ENCODE assay signal across 1 cellular context in the genomic region with DNA sequence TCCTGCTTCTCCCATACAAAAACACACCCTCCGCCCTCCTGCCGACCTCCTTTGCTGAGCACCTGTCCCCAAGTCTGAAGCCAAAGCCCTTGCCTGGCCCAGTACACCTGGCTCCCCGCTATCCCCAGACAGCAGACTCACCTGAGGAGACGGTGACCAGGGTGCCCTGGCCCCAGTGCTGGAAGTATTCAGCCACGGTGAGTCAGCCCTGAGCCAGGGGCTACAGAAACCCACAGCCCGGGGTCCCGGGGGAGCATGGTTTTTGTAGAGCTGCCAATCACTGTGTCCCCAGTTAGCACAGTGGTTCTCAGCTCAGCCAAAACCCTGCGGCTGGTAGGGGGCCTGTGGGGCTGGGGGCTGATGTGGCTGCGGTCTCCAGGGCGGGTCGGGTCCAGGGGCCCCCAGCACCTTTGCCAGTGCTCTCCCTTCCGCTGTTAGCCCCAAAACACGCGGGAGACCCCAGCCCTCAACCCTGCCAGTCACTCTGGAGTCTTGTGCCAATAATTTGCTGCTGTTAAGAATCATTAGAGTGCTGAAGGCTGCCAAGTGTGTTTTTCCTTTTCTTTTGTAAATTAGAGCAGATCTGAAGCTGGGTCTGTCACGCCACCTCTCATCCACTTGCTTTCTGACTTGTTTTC.
TF ChIP-seq lines count a peak whose summit lies in the region.

No MANE protein-coding gene starts in this region.

TF ChIP-seq in WTC11, 78 proteins besides CTCF, POLR2A, EP300 and RAD21 (continued from another document):
- TF ChIP-seq, protein P1, sequence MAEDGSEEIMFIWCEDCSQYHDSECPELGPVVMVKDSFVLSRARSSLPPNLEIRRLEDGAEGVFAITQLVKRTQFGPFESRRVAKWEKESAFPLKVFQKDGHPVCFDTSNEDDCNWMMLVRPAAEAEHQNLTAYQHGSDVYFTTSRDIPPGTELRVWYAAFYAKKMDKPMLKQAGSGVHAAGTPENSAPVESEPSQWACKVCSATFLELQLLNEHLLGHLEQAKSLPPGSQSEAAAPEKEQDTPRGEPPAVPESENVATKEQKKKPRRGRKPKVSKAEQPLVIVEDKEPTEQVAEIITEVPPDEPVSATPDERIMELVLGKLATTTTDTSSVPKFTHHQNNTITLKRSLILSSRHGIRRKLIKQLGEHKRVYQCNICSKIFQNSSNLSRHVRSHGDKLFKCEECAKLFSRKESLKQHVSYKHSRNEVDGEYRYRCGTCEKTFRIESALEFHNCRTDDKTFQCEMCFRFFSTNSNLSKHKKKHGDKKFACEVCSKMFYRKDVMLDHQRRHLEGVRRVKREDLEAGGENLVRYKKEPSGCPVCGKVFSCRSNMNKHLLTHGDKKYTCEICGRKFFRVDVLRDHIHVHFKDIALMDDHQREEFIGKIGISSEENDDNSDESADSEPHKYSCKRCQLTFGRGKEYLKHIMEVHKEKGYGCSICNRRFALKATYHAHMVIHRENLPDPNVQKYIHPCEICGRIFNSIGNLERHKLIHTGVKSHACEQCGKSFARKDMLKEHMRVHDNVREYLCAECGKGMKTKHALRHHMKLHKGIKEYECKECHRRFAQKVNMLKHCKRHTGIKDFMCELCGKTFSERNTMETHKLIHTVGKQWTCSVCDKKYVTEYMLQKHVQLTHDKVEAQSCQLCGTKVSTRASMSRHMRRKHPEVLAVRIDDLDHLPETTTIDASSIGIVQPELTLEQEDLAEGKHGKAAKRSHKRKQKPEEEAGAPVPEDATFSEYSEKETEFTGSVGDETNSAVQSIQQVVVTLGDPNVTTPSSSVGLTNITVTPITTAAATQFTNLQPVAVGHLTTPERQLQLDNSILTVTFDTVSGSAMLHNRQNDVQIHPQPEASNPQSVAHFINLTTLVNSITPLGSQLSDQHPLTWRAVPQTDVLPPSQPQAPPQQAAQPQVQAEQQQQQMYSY (CRISPR knock-in tag; IDR thresholded peaks at IDR 0.05) = no peak
- no peak for TF ChIP-seq ZNF281 (CRISPR knock-in tag; IDR thresholded peaks at IDR 0.05)
TF ChIP-seq in WTC11: peak in this region for 0.
